ENCODE assay signal across 8 cellular contexts in genomic region chr11:60831143-60831500, GRCh38. TPM values are rescaled to one million over a fixed set of nuclear protein-coding genes. Genes with fewer than 3 reads are reported as not detected.
DNase-seq lines count a peak whose midpoint lies in the region; ATAC-seq, FAIRE-seq and TF ChIP-seq lines count a peak whose summit lies in the region.

No MANE protein-coding gene starts in this region.

- POLR2A ChIA-PET in endothelial cell of umbilical vein (lab: Charles Lee), result interaction anchor here (1.1 to 1.6 kb wide), 2 partner anchors 56 to 68 kb away, joined by 3 to 4 read pairs; no protein-coding TSS in a partner anchor

- H4K20me1 ChIP-seq in endothelial cell of umbilical vein (replicated peaks; ENCODE audit: control insufficient read depth, extremely low read depth, insufficient read depth, low read length), result no peaks in the 10 kb centered on the region

- H3K9ac ChIP-seq in endothelial cell of umbilical vein (replicated peaks; ENCODE audit: extremely low read depth, insufficient read depth, low read length), result no peak overlapping the region

- peak; percentile 45 for DNase-seq in AG09319 (ENCODE audit: extremely low read depth, low read depth)
- peak; percentile 44 for DNase-seq in HS-5 (ENCODE audit: low read depth)
- peak; percentile 36 for DNase-seq in NOMO-1 treated with dmso at 0.1 percent for 144 hours (lab: John Stamatoyannopoulos, UW; ENCODE audit: unreplicated experiment)
- peak; percentile 37 for DNase-seq in activated CD8-positive, alpha-beta memory T cell treated with anti-CD3 and anti-CD28 coated beads, Interleukin-2, amount 50 U/mL, for 1 hour (ENCODE audit: extremely low read depth)
- peak; percentile 83 for DNase-seq in endothelial cell of umbilical vein (ENCODE audit: low read depth, low spot score)
- DNase-seq in mucosa of gallbladder (ENCODE audit: low spot score), result peak; percentile 87
- peak; percentile 89 for DNase-seq in stimulated activated CD8-positive, alpha-beta memory T cell treated with anti-CD3 and anti-CD28 coated beads, Interleukin-4, amount 100 ng/mL, for 48 hours

- H3K9me1 ChIP-seq in endothelial cell of umbilical vein (replicated peaks; ENCODE audit: control insufficient read depth, extremely low read depth, insufficient read depth, low read length), result no peaks in the 10 kb centered on the region

- no peak overlapping the region for H3K4me2 ChIP-seq in endothelial cell of umbilical vein (ENCODE audit: insufficient read depth, low read length)

- H3K4me1 ChIP-seq in endothelial cell of umbilical vein (ENCODE audit: control insufficient read depth, extremely low read depth, insufficient read depth, low read length), result peaks cover 21% of the 10 kb centered on the region

- CTCF ChIA-PET in endothelial cell of umbilical vein (lab: Charles Lee), result interaction anchor here (0.6 to 12.7 kb wide), 50 partner anchors 9 to 421 kb away, joined by 3 to 607 read pairs (median 5); partner anchors contain the start of genes CCDC86, PRPF19, PTGDR2 and TMEM109

- TF ChIP-seq POLR2A in endothelial cell of umbilical vein (IDR thresholded peaks at IDR 0.05; ENCODE audit: low read depth, low read length), result no peak

- no peaks in the 10 kb centered on the region for H3K9me3 ChIP-seq in endothelial cell of umbilical vein (replicated peaks; ENCODE audit: control insufficient read depth, insufficient read depth, low read length)

- BruUV-seq in endothelial cell of umbilical vein (replicated peaks; lab: Mats Ljungman, UMichigan), result no TSS peak

- FAIRE-seq in endothelial cell of umbilical vein (lab: Jason Lieb, UNC), result peak; percentile 89

- no peak overlapping the region for H3K27ac ChIP-seq in endothelial cell of umbilical vein (ENCODE audit: insufficient read depth, low read depth, low read length)

- H3K27me3 ChIP-seq in endothelial cell of umbilical vein (ENCODE audit: control insufficient read depth in 2 of 2, insufficient read depth in 2 of 2, low read length in 2 of 2), result no peaks in the 10 kb centered on the region

- peak; percentile 63 for ATAC-seq in GM18868 (IDR thresholded peaks at IDR 0.05; ENCODE audit: unreplicated experiment)

- dilution Hi-C loops in endothelial cell of umbilical vein (cut with MboI; ENCODE audit: extremely low pct_ligation_motif_present, low sequenced_read_pairs), result no loop called here

- H2AFZ ChIP-seq in endothelial cell of umbilical vein (ENCODE audit: low read depth, low read length), result no peak overlapping the region

- no peak overlapping the region for H3K4me3 ChIP-seq in endothelial cell of umbilical vein (replicated peaks in 1 of 3; ENCODE audit: insufficient read depth in 1 of 3, low read depth in 1 of 3, low read length in 3 of 3)

- TF ChIP-seq CTCF in AG09319 (IDR thresholded peaks at IDR 0.05; ENCODE audit: low read depth, low read length) (peak; percentile 91), endothelial cell of umbilical vein (IDR thresholded peaks at IDR 0.05; ENCODE audit: extremely low read depth in 1 of 2, insufficient read depth in 1 of 2, low read depth in 1 of 2, low read length in 2 of 2) (peak; percentile 89 to 90)

- intact Hi-C loops in endothelial cell of umbilical vein (cut with micrococcal nuclease), result loop anchor here (1.0 to 10.0 kb wide), 7 partner anchors 44 to 356 kb away; partner anchors contain the start of gene MS4A10

- no peaks in the 10 kb centered on the region for H3K36me3 ChIP-seq in endothelial cell of umbilical vein (ENCODE audit: control insufficient read depth in 2 of 2, extremely low read depth in 1 of 2, insufficient read depth in 2 of 2, low read length in 2 of 2)

- H3K79me2 ChIP-seq in endothelial cell of umbilical vein (ENCODE audit: control insufficient read depth, insufficient read depth, low read length), result no peaks in the 10 kb centered on the region

TF ChIP-seq in endothelial cell of umbilical vein, 7 proteins besides CTCF, POLR2A, EP300 and RAD21:
- no peak for TF ChIP-seq EZH2 (IDR thresholded peaks at IDR 0.05; ENCODE audit: borderline replicate concordance, low read depth, low read length, severe bottlenecking)
- no peak for TF ChIP-seq MAX (IDR thresholded peaks at IDR 0.05; ENCODE audit: insufficient read depth, insufficient read length)
- TF ChIP-seq JUN (IDR thresholded peaks at IDR 0.05; ENCODE audit: borderline replicate concordance, insufficient read depth, insufficient read length, low read depth), result no peak
- no peak for TF ChIP-seq MYC (IDR thresholded peaks at IDR 0.05; ENCODE audit: low read depth, low read length)

RNA-seq across cellular contexts. Expression of gene CCDC86, which starts 10.8 kb away (rescaled TPM):
- total RNA-seq in endothelial cell of umbilical vein, result 57.6 and 60.8 TPM in 2 replicates
- polyA plus RNA-seq in endothelial cell of umbilical vein, result 29.8 and 32.3 TPM in 2 replicates
- 37.2 and 37.3 TPM in 2 replicates for polyA plus RNA-seq in endothelial cell of umbilical vein (2011; cell fraction: cytosol; rRNA removed)
- 35.4 and 41.3 TPM in 2 replicates for polyA plus RNA-seq in endothelial cell of umbilical vein (2011; cell fraction: nucleus; rRNA removed)
- polyA plus RNA-seq in endothelial cell of umbilical vein (2012), result 61.9 and 75.2 TPM in 2 replicates
- 15.2 and 15.7 TPM in 2 replicates for polyA minus RNA-seq in endothelial cell of umbilical vein
- polyA minus RNA-seq in endothelial cell of umbilical vein (2011; cell fraction: cytosol; rRNA and poly(A)+ RNA removed), result 24.5 TPM
- polyA minus RNA-seq in endothelial cell of umbilical vein (2011; cell fraction: nucleus; rRNA and poly(A)+ RNA removed), result 11.3 and 12.9 TPM in 2 replicates
- total RNA-seq in mucosa of gallbladder, result 13.0 TPM

RNA-seq across cellular contexts. Expression of gene PTGDR2, which starts 24.6 kb away (rescaled TPM):
- total RNA-seq in endothelial cell of umbilical vein (0.15 TPM in 1 of 2 replicates, not detected in the other), mucosa of gallbladder (0.83 TPM)
- polyA plus RNA-seq in endothelial cell of umbilical vein, result not detected in 2 replicates
- not detected in 2 replicates for polyA plus RNA-seq in endothelial cell of umbilical vein (2011; cell fraction: cytosol; rRNA removed)
- polyA plus RNA-seq in endothelial cell of umbilical vein (2011; cell fraction: nucleus; rRNA removed), result 0.07 TPM in 2 replicates
- polyA plus RNA-seq in endothelial cell of umbilical vein (2012), result 0.07 TPM in 1 of 2 replicates, not detected in the other
- 0.30 TPM in 1 of 2 replicates, not detected in the other for polyA minus RNA-seq in endothelial cell of umbilical vein
- polyA minus RNA-seq in endothelial cell of umbilical vein (2011; cell fraction: cytosol; rRNA and poly(A)+ RNA removed), result not detected
- polyA minus RNA-seq in endothelial cell of umbilical vein (2011; cell fraction: nucleus; rRNA and poly(A)+ RNA removed), result not detected in 2 replicates

RNA-seq across cellular contexts. Expression of gene ZP1, which starts 36.2 kb away (rescaled TPM):
- total RNA-seq in endothelial cell of umbilical vein (not detected in 2 replicates), mucosa of gallbladder (0.17 TPM)
- not detected in 2 replicates for polyA plus RNA-seq in endothelial cell of umbilical vein
- not detected in 2 replicates for polyA plus RNA-seq in endothelial cell of umbilical vein (2011; cell fraction: cytosol; rRNA removed)
- not detected in 2 replicates for polyA plus RNA-seq in endothelial cell of umbilical vein (2011; cell fraction: nucleus; rRNA removed)
- not detected in 2 replicates for polyA plus RNA-seq in endothelial cell of umbilical vein (2012)
- polyA minus RNA-seq in endothelial cell of umbilical vein, result not detected in 2 replicates
- polyA minus RNA-seq in endothelial cell of umbilical vein (2011; cell fraction: cytosol; rRNA and poly(A)+ RNA removed), result not detected
- polyA minus RNA-seq in endothelial cell of umbilical vein (2011; cell fraction: nucleus; rRNA and poly(A)+ RNA removed), result not detected in 2 replicates

RNA-seq across cellular contexts. Expression of gene MS4A10, which starts 46.0 kb away (rescaled TPM):
- total RNA-seq in endothelial cell of umbilical vein (not detected in 2 replicates), mucosa of gallbladder (not detected)
- polyA plus RNA-seq in endothelial cell of umbilical vein, result not detected in 2 replicates
- polyA plus RNA-seq in endothelial cell of umbilical vein (2011; cell fraction: cytosol; rRNA removed), result not detected in 2 replicates
- not detected in 2 replicates for polyA plus RNA-seq in endothelial cell of umbilical vein (2011; cell fraction: nucleus; rRNA removed)
- not detected in 2 replicates for polyA plus RNA-seq in endothelial cell of umbilical vein (2012)
- not detected in 2 replicates for polyA minus RNA-seq in endothelial cell of umbilical vein
- not detected for polyA minus RNA-seq in endothelial cell of umbilical vein (2011; cell fraction: cytosol; rRNA and poly(A)+ RNA removed)
- not detected in 2 replicates for polyA minus RNA-seq in endothelial cell of umbilical vein (2011; cell fraction: nucleus; rRNA and poly(A)+ RNA removed)

Comparison
In these comparisons a context has a peak if more than half of its experiments do, and no peak if none do; other contexts are left out.
1. DNase-seq: peak in every context shown above with its lines; median percentile 89 in stimulated activated CD8-positive, alpha-beta memory T cell treated with anti-CD3 and anti-CD28 coated beads, Interleukin-4, amount 100 ng/mL, for 48 hours; 87 in mucosa of gallbladder; 83 in endothelial cell of umbilical vein; 45 in AG09319; 44 in HS-5; 37 in activated CD8-positive, alpha-beta memory T cell treated with anti-CD3 and anti-CD28 coated beads, Interleukin-2, amount 50 U/mL, for 1 hour; 36 in NOMO-1 treated with dmso at 0.1 percent for 144 hours.